ENCODE assay signal across 2 cellular contexts in the genomic region with DNA sequence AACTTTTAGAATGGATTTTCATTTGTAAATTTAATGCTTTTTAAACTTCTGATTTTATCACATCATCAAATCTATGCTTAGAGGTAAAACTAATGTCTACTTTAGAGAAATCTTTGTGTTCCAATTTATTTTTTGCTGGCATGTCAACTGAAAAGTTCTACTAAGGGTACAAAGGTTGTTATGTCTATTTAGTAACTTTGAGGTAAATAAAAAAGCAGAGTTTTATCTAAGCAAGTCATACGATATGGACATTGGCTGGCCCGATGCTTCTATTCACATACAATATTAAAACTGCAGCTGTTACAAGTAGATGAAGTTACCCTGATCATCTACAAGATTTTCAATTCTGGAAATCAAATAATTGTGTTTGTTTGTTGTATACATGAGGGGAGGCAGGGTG.
TF ChIP-seq lines count a peak whose summit lies in the region.

No MANE protein-coding gene starts in this region.

TF ChIP-seq in liver, 16 proteins besides CTCF, POLR2A, EP300 and RAD21 (continued from another document):
- TF ChIP-seq EGR1 (IDR thresholded peaks at IDR 0.05; ENCODE audit: low read depth in 2 of 2) (no peak), FOXA2 (IDR thresholded peaks at IDR 0.05) (peak; percentile 40), TAF1 (conservative IDR thresholded peaks at IDR 0.05) (no peak), FOXA1 (IDR thresholded peaks at IDR 0.05) (no peak), GABPA (IDR thresholded peaks at IDR 0.05 in 1 of 2, conservative IDR thresholded peaks at IDR 0.05 in 1 of 2) (no peak), RXRA (IDR thresholded peaks at IDR 0.05) (peak in 1 of 2 donors; percentile 33), SP1 (IDR thresholded peaks at IDR 0.05) (peak; percentile 67), ATF3 (IDR thresholded peaks at IDR 0.05) (no peak), REST (IDR thresholded peaks at IDR 0.05) (peak; percentile 37), JUND (IDR thresholded peaks at IDR 0.05) (peak in 1 of 2 donors; percentile 21), ZBTB33 (IDR thresholded peaks at IDR 0.05) (peak; percentile 12), YY1 (IDR thresholded peaks at IDR 0.05) (peak; percentile 57), HNF4G (IDR thresholded peaks at IDR 0.05) (peak; percentile 42)
- TF ChIP-seq, protein P1, sequence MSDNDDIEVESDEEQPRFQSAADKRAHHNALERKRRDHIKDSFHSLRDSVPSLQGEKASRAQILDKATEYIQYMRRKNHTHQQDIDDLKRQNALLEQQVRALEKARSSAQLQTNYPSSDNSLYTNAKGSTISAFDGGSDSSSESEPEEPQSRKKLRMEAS (IDR thresholded peaks at IDR 0.05) = peak; percentile 37

TF ChIP-seq in HepG2, 621 proteins besides CTCF, POLR2A, EP300 and RAD21 (continued from another document):
- no peak for TF ChIP-seq ZNF484 (CRISPR knock-in tag; IDR thresholded peaks at IDR 0.05; ENCODE audit: borderline replicate concordance, low read depth)
- TF ChIP-seq ZNF691 (CRISPR knock-in tag; IDR thresholded peaks at IDR 0.05; ENCODE audit: borderline replicate concordance, low read depth) = no peak
- no peak for TF ChIP-seq HDAC2 (CRISPR knock-in tag; IDR thresholded peaks at IDR 0.05)
- TF ChIP-seq KLF16 (CRISPR knock-in tag; IDR thresholded peaks at IDR 0.05) = no peak
